In the genomic region with DNA sequence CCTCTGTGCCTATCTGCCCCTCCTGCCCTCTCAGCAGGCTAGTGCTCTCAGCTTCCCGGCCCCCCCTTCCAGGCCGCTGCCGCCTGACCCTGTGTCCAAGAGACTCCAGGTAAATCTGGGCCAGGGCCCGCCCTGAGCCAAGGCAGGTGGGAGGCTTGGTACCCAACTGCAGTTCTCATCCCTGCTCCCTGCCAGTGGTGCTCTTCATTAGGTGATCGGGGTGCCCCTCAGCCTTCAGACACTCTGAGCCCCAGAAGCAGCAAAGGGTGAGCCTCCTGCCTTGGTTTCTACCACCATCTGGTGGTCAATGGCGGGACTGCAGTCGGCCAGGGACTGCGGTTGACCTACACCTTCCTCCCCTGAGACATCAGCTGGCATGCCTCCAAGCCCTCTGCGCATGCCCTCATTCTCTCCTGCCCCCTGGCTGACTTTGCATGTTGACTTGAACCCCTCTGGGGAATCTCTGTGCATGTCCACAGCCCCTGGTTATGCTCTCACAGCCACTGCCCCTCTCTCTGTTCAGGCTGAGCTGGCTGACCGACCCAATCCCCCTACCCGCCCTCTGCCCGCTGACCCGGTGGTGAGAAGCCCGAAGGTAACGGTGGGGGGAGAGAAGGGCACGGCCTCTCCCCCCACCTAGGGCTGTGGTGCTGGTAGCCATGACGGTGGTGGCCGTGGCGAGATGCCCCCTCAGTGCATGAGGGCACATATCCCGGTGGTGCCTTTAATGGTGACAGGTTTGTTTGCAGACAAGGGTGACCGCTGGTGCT, we compare ENCODE assay signal across 8 cellular contexts. TPM values are rescaled to one million over a fixed set of nuclear protein-coding genes. Genes with fewer than 3 reads are reported as not detected.
A peak's percentile ranks its signal among the peaks of the same experiment; 100 is the strongest.
DNase-seq lines count a peak whose midpoint lies in the region; ATAC-seq, FAIRE-seq and TF ChIP-seq lines count a peak whose summit lies in the region.

No MANE protein-coding gene starts in this region.

- no peaks in the 10 kb centered on the region for H3K9me3 Mint-ChIP-seq in activated naive CD8-positive, alpha-beta T cell treated with anti-CD3 and anti-CD28 coated beads, Interleukin-2, amount 10 ng/mL, durations not matched to agents 7 days and 5 days

- peaks cover 29% of the 10 kb centered on the region for H3K4me1 Mint-ChIP-seq in activated naive CD8-positive, alpha-beta T cell treated with anti-CD3 and anti-CD28 coated beads, Interleukin-2, amount 10 ng/mL, durations not matched to agents 7 days and 5 days

- no peaks in the 10 kb centered on the region for H3K9me3 ChIP-seq in HCT116 (ENCODE audit: control insufficient read depth in 1 of 2, insufficient read depth in 1 of 2, low read depth in 1 of 2, low read length in 2 of 2)
- no peaks in the 10 kb centered on the region for H3K9me3 ChIP-seq in left ventricle myocardium inferior (replicated peaks)

- H3K79me2 ChIP-seq in HCT116 (ENCODE audit: insufficient read depth, low read length) = 0 out of 2 replicates have a peak, but pooled peaks cover 5% of the 10 kb centered on the region

- TF ChIP-seq RAD21 in HCT116 (IDR thresholded peaks at IDR 0.05; ENCODE audit: low read depth) = peak; percentile 98

- H4K20me1 ChIP-seq in HCT116 (ENCODE audit: insufficient read depth) = no peaks in the 10 kb centered on the region

- peak; percentile 99 for TF ChIP-seq CTCF in D721Med (IDR thresholded peaks at IDR 0.05; ENCODE audit: insufficient read depth, missing control alignments)
- TF ChIP-seq CTCF in HCT116 (IDR thresholded peaks at IDR 0.05 in 2 of 3, conservative IDR thresholded peaks at IDR 0.05 in 1 of 3; ENCODE audit: borderline replicate concordance in 1 of 3, insufficient read depth in 1 of 3, low read depth in 2 of 3, low read length in 2 of 3) = peak; percentile 82 to 99 (median 98)
- TF ChIP-seq CTCF in left ventricle myocardium inferior (IDR thresholded peaks at IDR 0.05; ENCODE audit: borderline replicate concordance) = peak; percentile 99

- intact Hi-C loops in HCT116 (cut with micrococcal nuclease) = loop anchor here (1.0 to 5.0 kb wide), 5 partner anchors 23 to 504 kb away; a partner anchor contains a TSS
- intact Hi-C loops in left ventricle myocardium inferior (cut with micrococcal nuclease) = no loop called here

- peaks cover 3% of the 10 kb centered on the region for H3K36me3 Mint-ChIP-seq in activated naive CD8-positive, alpha-beta T cell treated with anti-CD3 and anti-CD28 coated beads, Interleukin-2, amount 10 ng/mL, durations not matched to agents 7 days and 5 days

- H3K9ac ChIP-seq in HCT116 (ENCODE audit: low read length) = peak overlapping the region; percentile 33; the same call in 1 of the 2 replicates

- H3K4me1 ChIP-seq in HCT116 (ENCODE audit: control insufficient read depth in 1 of 2, insufficient read depth in 2 of 2, low read length in 2 of 2) (peaks cover 21 to 35% of the 10 kb centered on the region in 2 experiments), left ventricle myocardium inferior (peaks cover 50% of the 10 kb centered on the region)

- no peak for TF ChIP-seq POLR2A in HCT116 (IDR thresholded peaks at IDR 0.05; ENCODE audit: borderline replicate concordance, extremely low read depth, insufficient read depth, insufficient read length)

- peak; percentile 91 for FAIRE-seq in D721Med (lab: Jason Lieb, UNC)

- peak overlapping the region; percentile 30 for H3K4me3 Mint-ChIP-seq in activated naive CD8-positive, alpha-beta T cell treated with anti-CD3 and anti-CD28 coated beads, Interleukin-2, amount 10 ng/mL, durations not matched to agents 7 days and 5 days

- CTCF ChIA-PET in HCT116 (lab: Charles Lee) = interaction anchor here (0.6 to 1.9 kb wide), 15 partner anchors 9 to 169 kb away, joined by 3 to 21 read pairs (median 3); a partner anchor contains a TSS

- ATAC-seq in HCT116 = peak; percentile 50
- ATAC-seq in activated naive CD8-positive, alpha-beta T cell treated with anti-CD3 and anti-CD28 coated beads, Interleukin-2, amount 10 ng/mL, durations not matched to agents 7 days and 5 days (ENCODE audit: low read depth) = peak; percentile 64
- no peak for ATAC-seq in HG02623 (IDR thresholded peaks at IDR 0.05; ENCODE audit: unreplicated experiment)

- no peak overlapping the region for H3K4me3 ChIP-seq in HCT116 (replicated peaks in 1 of 2; ENCODE audit: low read depth in 1 of 2, low read length in 2 of 2)
- H3K4me3 ChIP-seq in left ventricle myocardium inferior = peak overlapping the region; percentile 81

- peaks cover 13 to 24% of the 10 kb centered on the region in 2 experiments; a peak in 3 of 4 replicates for H3K36me3 ChIP-seq in HCT116 (ENCODE audit: control insufficient read depth in 1 of 2, insufficient read depth in 2 of 2, low read length in 2 of 2)
- H3K36me3 ChIP-seq in left ventricle myocardium inferior = peaks cover 48% of the 10 kb centered on the region

- H3K27ac Mint-ChIP-seq in activated naive CD8-positive, alpha-beta T cell treated with anti-CD3 and anti-CD28 coated beads, Interleukin-2, amount 10 ng/mL, durations not matched to agents 7 days and 5 days = peak overlapping the region; percentile 65

- H3K9me2 ChIP-seq in HCT116 (ENCODE audit: insufficient read depth) = no peaks in the 10 kb centered on the region

- POLR2A ChIA-PET in HCT116 (lab: Charles Lee) = interaction anchor here (1.0 kb wide), 2 partner anchors 17 to 88 kb away, joined by 3 to 4 read pairs; no protein-coding TSS in a partner anchor
- POLR2A ChIA-PET in activated naive CD8-positive, alpha-beta T cell treated with anti-CD3 and anti-CD28 coated beads, Interleukin-2, amount 10 ng/mL, durations not matched to agents 7 days and 5 days (lab: Charles Lee) = interaction anchor here (0.5 to 2.5 kb wide), 9 partner anchors 12 to 101 kb away, joined by 3 to 9 read pairs (median 3); a partner anchor contains a TSS

- H3K27me3 ChIP-seq in HCT116 (ENCODE audit: insufficient read depth, low read length) = no peaks in the 10 kb centered on the region
- no peaks in the 10 kb centered on the region for H3K27me3 ChIP-seq in left ventricle myocardium inferior (ENCODE audit: low read depth)

- RAD21 ChIA-PET in HCT116 (lab: Charles Lee; ENCODE audit: low non-redundant PET in 1 of 2, low total read pairs in 2 of 2, uncharacterized antibody in 2 of 2, unreplicated experiment in 2 of 2) = interaction anchor here in 1 of 2 experiments (1.0 to 1.2 kb wide), 2 partner anchors 9 to 23 kb away, joined by 8 read pairs; no protein-coding TSS in a partner anchor

- DNase-seq in D721Med (ENCODE audit: insufficient read length, low spot score) (peak; percentile 95), HCT116 (ENCODE audit: low read depth, low spot score) (peak; percentile 73), NCI-H1694 treated with DMSO at 0.1 percent for 48 hours (lab: John Stamatoyannopoulos, UW) (peak; percentile 94), T-helper 1 cell (peak; percentile 80 to 91 (median 90)), left ventricle myocardium inferior (peak; percentile 87), retina (peak; percentile 96)
- peak; percentile 98 for DNase-seq in activated naive CD8-positive, alpha-beta T cell treated with anti-CD3 and anti-CD28 coated beads, Interleukin-2, amount 10 ng/mL, durations not matched to agents 7 days and 5 days

- H3K27me3 Mint-ChIP-seq in activated naive CD8-positive, alpha-beta T cell treated with anti-CD3 and anti-CD28 coated beads, Interleukin-2, amount 10 ng/mL, durations not matched to agents 7 days and 5 days = peaks cover 5% of the 10 kb centered on the region

- H3K4me2 ChIP-seq in HCT116 (ENCODE audit: low read length) = peak overlapping the region; percentile 95; the same call in 1 of the 2 replicates

- no peak overlapping the region for H2AFZ ChIP-seq in HCT116 (ENCODE audit: low read depth, low read length, poor library complexity, severe bottlenecking)

- no TSS peak for BruUV-seq in HCT116 (replicated peaks; lab: Mats Ljungman, UMichigan)

- H3K27ac ChIP-seq in HCT116 (ENCODE audit: low read depth, low read length) = peak overlapping the region; percentile 56
- no peak overlapping the region for H3K27ac ChIP-seq in left ventricle myocardium inferior (replicated peaks)

TF ChIP-seq in HCT116, 20 proteins besides CTCF, POLR2A, EP300 and RAD21 (continues in another document):
- TF ChIP-seq JUND (IDR thresholded peaks at IDR 0.05) (no peak), SP1 (IDR thresholded peaks at IDR 0.05; ENCODE audit: low read depth) (no peak), ELF1 (IDR thresholded peaks at IDR 0.05; ENCODE audit: borderline replicate concordance, low read depth) (no peak), POLR2AphosphoS5 (IDR thresholded peaks at IDR 0.05; ENCODE audit: low read depth, low read length) (no peak)

RNA-seq across cellular contexts. Expression of a gene that starts 2.0 kb away (rescaled TPM):
- total RNA-seq in HCT116 (2021; ENCODE audit: unreplicated experiment) = 9.8 TPM
- 9.0 and 10.9 TPM in 2 replicates for polyA plus RNA-seq in HCT116 (2012)
- total RNA-seq in activated naive CD8-positive, alpha-beta T cell treated with anti-CD3 and anti-CD28 coated beads, Interleukin-2, amount 10 ng/mL, durations not matched to agents 7 days and 5 days = 1 to 10 TPM; 7.9 to 8.1 TPM
- total RNA-seq in left ventricle myocardium inferior = 1.7 TPM

RNA-seq across cellular contexts. Expression of a gene that starts 10.4 kb away (rescaled TPM):
- 149 TPM for total RNA-seq in HCT116 (2021; ENCODE audit: unreplicated experiment)
- polyA plus RNA-seq in HCT116 (2012) = 185 and 189 TPM in 2 replicates
- 10 to 100 TPM; 37.0 to 37.3 TPM for total RNA-seq in activated naive CD8-positive, alpha-beta T cell treated with anti-CD3 and anti-CD28 coated beads, Interleukin-2, amount 10 ng/mL, durations not matched to agents 7 days and 5 days
- 82.1 TPM for total RNA-seq in left ventricle myocardium inferior

RNA-seq across cellular contexts. Expression of a gene that starts 17.1 kb away (rescaled TPM):
- total RNA-seq in HCT116 (2021; ENCODE audit: unreplicated experiment) (20.4 TPM), left ventricle myocardium inferior (0.71 TPM)
- polyA plus RNA-seq in HCT116 (2012) = 29.2 and 31.1 TPM in 2 replicates
- total RNA-seq in activated naive CD8-positive, alpha-beta T cell treated with anti-CD3 and anti-CD28 coated beads, Interleukin-2, amount 10 ng/mL, durations not matched to agents 7 days and 5 days = 1 to 10 TPM; 3.6 to 4.2 TPM

RNA-seq across cellular contexts. Expression of a gene that starts 27.9 kb away (rescaled TPM):
- total RNA-seq in HCT116 (2021; ENCODE audit: unreplicated experiment) = 0.32 TPM
- polyA plus RNA-seq in HCT116 (2012) = 0.08 and 0.14 TPM in 2 replicates
- total RNA-seq in activated naive CD8-positive, alpha-beta T cell treated with anti-CD3 and anti-CD28 coated beads, Interleukin-2, amount 10 ng/mL, durations not matched to agents 7 days and 5 days = not detected
- total RNA-seq in left ventricle myocardium inferior = not detected

RNA-seq across cellular contexts. Expression of a gene that starts 28.0 kb away (rescaled TPM):
- total RNA-seq in HCT116 (2021; ENCODE audit: unreplicated experiment) = 2.0 TPM
- polyA plus RNA-seq in HCT116 (2012) = 2.4 and 2.9 TPM in 2 replicates
- total RNA-seq in activated naive CD8-positive, alpha-beta T cell treated with anti-CD3 and anti-CD28 coated beads, Interleukin-2, amount 10 ng/mL, durations not matched to agents 7 days and 5 days = 1 to 10 TPM in 1 of 2 experiments, under 1 TPM in 1; 0.91 to 1.4 TPM
- total RNA-seq in left ventricle myocardium inferior = not detected
